In the genomic region with DNA sequence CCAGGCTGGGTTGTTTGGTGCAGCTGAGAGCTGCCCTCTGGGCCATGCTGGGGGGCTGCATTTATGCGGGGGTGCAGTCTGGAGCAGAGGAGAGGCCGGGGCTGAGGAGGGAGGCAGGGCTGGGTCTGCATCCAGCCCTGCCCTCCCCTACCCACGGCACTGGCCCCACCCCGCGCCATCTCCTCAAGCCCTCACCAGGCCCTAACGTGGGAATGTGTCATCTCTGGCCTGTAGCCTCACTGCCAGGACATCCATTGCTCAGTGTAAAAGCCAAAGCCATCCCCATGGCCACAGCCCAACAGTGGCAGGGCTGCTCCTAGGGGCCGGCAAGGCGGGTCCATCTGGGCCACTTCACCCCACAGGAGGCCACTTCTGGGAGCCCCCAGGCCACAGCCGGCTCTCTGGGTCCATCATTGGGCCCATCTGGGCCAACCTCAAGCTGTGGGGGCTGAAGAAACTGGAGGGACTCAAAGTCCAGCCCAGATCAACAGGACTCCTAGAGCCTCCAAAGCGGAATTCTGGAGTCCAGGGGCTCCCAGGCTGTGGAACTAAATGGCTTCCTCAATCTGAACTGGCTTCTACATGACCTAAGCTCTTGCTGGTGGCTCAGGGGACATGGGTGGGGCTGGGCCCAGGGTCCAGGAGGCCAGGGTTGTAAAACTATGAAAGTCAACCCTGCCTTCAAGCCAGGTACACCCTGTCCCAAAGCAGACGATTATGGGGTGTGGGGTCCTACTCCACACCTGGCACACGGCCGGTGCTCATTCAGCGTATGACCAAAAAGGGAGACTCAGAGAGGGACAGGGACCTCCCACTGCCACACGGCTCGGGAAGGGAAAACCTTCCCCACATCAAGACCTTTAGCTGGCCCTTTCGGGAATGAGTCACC, we compare ENCODE assay signal across 12 cellular contexts. TPM values are rescaled to one million over a fixed set of nuclear protein-coding genes. Genes with fewer than 3 reads are reported as not detected.
A peak's percentile ranks its signal among the peaks of the same experiment; 100 is the strongest.
DNase-seq lines count a peak whose midpoint lies in the region; ATAC-seq lines count a peak whose summit lies in the region.
"Had no signal": no experiment of that assay in that cellular context is flagged by ENCODE, and none has a peak within 500 bp of the region (broad histone marks: within the 10 kb centered on the region; RNA-seq: fewer than 3 reads in every experiment).

No MANE protein-coding gene starts in this region.

- intact Hi-C loops in activated CD4-positive, alpha-beta T cell treated with anti-CD3 and anti-CD28 coated beads, Interleukin-2, amount 10 ng/mL, durations not matched to agents 24 days and 14 days (cut with micrococcal nuclease), result loop anchor here (1.0 kb wide), 1 partner anchor 49 kb away; no protein-coding TSS in a partner anchor

- peak; percentile 39 for ATAC-seq in stimulated activated naive CD8-positive, alpha-beta T cell treated with anti-CD3 and anti-CD28 coated beads, Interleukin-15, amount 100 ng/mL, for 72 hours
- ATAC-seq in HG02571 (IDR thresholded peaks at IDR 0.05; ENCODE audit: unreplicated experiment), result no peak

- peaks cover 37% of the 10 kb centered on the region for H3K36me3 Mint-ChIP-seq in activated CD4-positive, alpha-beta T cell treated with anti-CD3 and anti-CD28 coated beads, Interleukin-2, amount 10 ng/mL, durations not matched to agents 24 days and 14 days (ENCODE audit: low read depth)
- peaks cover 12 to 23% (median 16%) of the 10 kb centered on the region in 3 donors for H3K36me3 Mint-ChIP-seq in immature natural killer cell

- peaks cover 8% of the 10 kb centered on the region for H3K9me3 Mint-ChIP-seq in activated CD4-positive, alpha-beta T cell treated with anti-CD3 and anti-CD28 coated beads, Interleukin-2, amount 10 ng/mL, durations not matched to agents 24 days and 14 days
- H3K9me3 Mint-ChIP-seq in immature natural killer cell, result peaks cover 0 to 8% (median 2%) of the 10 kb centered on the region in 6 donors
- H3K9me3 Mint-ChIP-seq in stimulated activated naive CD8-positive, alpha-beta T cell treated with anti-CD3 and anti-CD28 coated beads, Interleukin-15, amount 100 ng/mL, for 72 hours, result peaks cover 9% of the 10 kb centered on the region in 2 donors

- no peak overlapping the region for H3K4me3 Mint-ChIP-seq in activated CD4-positive, alpha-beta T cell treated with anti-CD3 and anti-CD28 coated beads, Interleukin-2, amount 10 ng/mL, durations not matched to agents 24 days and 14 days
- H3K4me3 Mint-ChIP-seq in immature natural killer cell, result peak overlapping the region in 1 of 5 donors; percentile 21
- H3K4me3 Mint-ChIP-seq in stimulated activated naive CD8-positive, alpha-beta T cell treated with anti-CD3 and anti-CD28 coated beads, Interleukin-15, amount 100 ng/mL, for 72 hours, result peak overlapping the region in 1 of 2 donors; percentile 10

- H3K27me3 Mint-ChIP-seq in activated CD4-positive, alpha-beta T cell treated with anti-CD3 and anti-CD28 coated beads, Interleukin-2, amount 10 ng/mL, durations not matched to agents 24 days and 14 days, result no peaks in the 10 kb centered on the region
- H3K27me3 Mint-ChIP-seq in immature natural killer cell (ENCODE audit: low read depth in 3 of 3), result peaks cover 42 to 57% (median 47%) of the 10 kb centered on the region in 3 donors
- no peaks in the 10 kb centered on the region for H3K27me3 Mint-ChIP-seq in stimulated activated naive CD8-positive, alpha-beta T cell treated with anti-CD3 and anti-CD28 coated beads, Interleukin-15, amount 100 ng/mL, for 72 hours

- no peak for DNase-seq in activated CD4-positive, alpha-beta T cell treated with anti-CD3 and anti-CD28 coated beads, Interleukin-2, amount 10 ng/mL, durations not matched to agents 24 days and 14 days
- DNase-seq in activated CD4-positive, alpha-beta T cell treated with anti-CD3 and anti-CD28 coated beads for 4 hours, result no peak
- peak; percentile 63 for DNase-seq in activated CD8-positive, alpha-beta memory T cell treated with anti-CD3 and anti-CD28 coated beads, Interleukin-2, amount 50 U/mL, for 48 hours
- DNase-seq in immature natural killer cell (peak; percentile 4 to 10 (median 4)), NOMO-1 treated with dmso at 0.1 percent for 144 hours (lab: John Stamatoyannopoulos, UW; ENCODE audit: unreplicated experiment) (no peak), germinal center (ENCODE audit: low spot score) (no peak)
- DNase-seq in stimulated activated naive CD8-positive, alpha-beta T cell treated with anti-CD3 and anti-CD28 coated beads, Interleukin-15, amount 100 ng/mL, for 72 hours, result peak in 1 of 2 donors; percentile 31
- DNase-seq: DMS153; effector CD8-positive, alpha-beta T cell; foreskin keratinocyte had no signal

- peak overlapping the region; percentile 56 for H3K27ac Mint-ChIP-seq in activated CD4-positive, alpha-beta T cell treated with anti-CD3 and anti-CD28 coated beads, Interleukin-2, amount 10 ng/mL, durations not matched to agents 24 days and 14 days
- peak overlapping the region; percentile 53 to 98 (median 94) for H3K27ac Mint-ChIP-seq in immature natural killer cell
- H3K27ac Mint-ChIP-seq in stimulated activated naive CD8-positive, alpha-beta T cell treated with anti-CD3 and anti-CD28 coated beads, Interleukin-15, amount 100 ng/mL, for 72 hours, result peak overlapping the region in 1 of 2 donors; percentile 96

- H3K4me1 Mint-ChIP-seq in activated CD4-positive, alpha-beta T cell treated with anti-CD3 and anti-CD28 coated beads, Interleukin-2, amount 10 ng/mL, durations not matched to agents 24 days and 14 days, result peaks cover 12% of the 10 kb centered on the region
- peaks cover 56 to 74% of the 10 kb centered on the region in 2 donors for H3K4me1 Mint-ChIP-seq in immature natural killer cell
- H3K4me1 Mint-ChIP-seq in stimulated activated naive CD8-positive, alpha-beta T cell treated with anti-CD3 and anti-CD28 coated beads, Interleukin-15, amount 100 ng/mL, for 72 hours, result peaks cover 48% of the 10 kb centered on the region

RNA-seq across cellular contexts. Expression of gene RUNX3, which starts 32.6 kb away (rescaled TPM):
- total RNA-seq in activated CD4-positive, alpha-beta T cell treated with anti-CD3 and anti-CD28 coated beads, Interleukin-2, amount 10 ng/mL, durations not matched to agents 24 days and 14 days, result 110 and 112 TPM in 2 replicates
- polyA plus RNA-seq in immature natural killer cell, result 100 to 1,000 TPM in 1 of 3 donors, 10 to 100 TPM in 2; 83.7 to 132 (median 93.2) TPM
- total RNA-seq: foreskin keratinocyte had no signal
- polyA plus RNA-seq: keratinocyte had no signal

Comparison
In these comparisons a context has a peak if more than half of its experiments do, and no peak if none do; other contexts are left out.
1. DNase-seq: peak in activated CD8-positive, alpha-beta memory T cell treated with anti-CD3 and anti-CD28 coated beads, Interleukin-2, amount 50 U/mL, for 48 hours (single experiment) and immature natural killer cell (3 of 3); none in activated CD4-positive, alpha-beta T cell treated with anti-CD3 and anti-CD28 coated beads, Interleukin-2, amount 10 ng/mL, durations not matched to agents 24 days and 14 days (single experiment), activated CD4-positive, alpha-beta T cell treated with anti-CD3 and anti-CD28 coated beads for 4 hours (0 of 2), NOMO-1 treated with dmso at 0.1 percent for 144 hours (single experiment) and germinal center (single experiment).